37 cellular contexts compared by ENCODE assay signal in genomic region chr20:52011093-52011492, GRCh38.
"Had no signal": no experiment of that assay in that cellular context is flagged by ENCODE, and none has a peak within 500 bp of the region (broad histone marks: within the 10 kb centered on the region; RNA-seq: fewer than 3 reads in every experiment).

No MANE protein-coding gene starts in this region.

- H3K27ac Mint-ChIP-seq: activated CD4-positive, alpha-beta memory T cell treated with anti-CD3 and anti-CD28 coated beads, Interleukin-2, amount 10 ng/mL, durations not matched to agents 7 days and 5 days; activated CD4-positive, alpha-beta T cell treated with anti-CD3 and anti-CD28 coated beads for 36 hours; activated CD4-positive, alpha-beta T cell treated with anti-CD3 and anti-CD28 coated beads, Interleukin-2, amount 10 ng/mL, durations not matched to agents 7 days and 5 days; activated CD8-positive, alpha-beta T cell treated with anti-CD3 and anti-CD28 coated beads, Interleukin-2, amount 10 ng/mL, durations not matched to agents 7 days and 5 days; activated naive CD4-positive, alpha-beta T cell treated with anti-CD3 and anti-CD28 coated beads, Interleukin-2, amount 10 ng/mL, durations not matched to agents 7 days and 5 days; activated naive CD4-positive, alpha-beta T cell treated with anti-CD3 and anti-CD28 coated beads, Interleukin-2, amount 50 U/mL, for 24 hours; activated naive CD8-positive, alpha-beta T cell; activated naive CD8-positive, alpha-beta T cell treated with anti-CD3 and anti-CD28 coated beads, Interleukin-2, amount 10 ng/mL, durations not matched to agents 7 days and 5 days; activated naive CD8-positive, alpha-beta T cell treated with anti-CD3 and anti-CD28 coated beads, Interleukin-2, amount 50 U/mL, for 24 hours; activated T-cell treated with anti-CD3 and anti-CD28 coated beads, Interleukin-2, amount 50 U/mL, for 72 hours; activated T-helper 1 cell treated with anti-CD3 and anti-CD28 coated beads, Interleukin-12 subunit alpha, Interleukin-12 subunit beta, Interleukin-2, Interleukin-4 antibody, amounts not matched to agents 30 ng/mL and 10 ng/mL and 1 ng/mL, durations not matched to agents 14 hours and 24 hours and 36 hours; activated T-helper 17 cell treated with anti-CD3 and anti-CD28 coated beads, Interleukin-2, amount 50 U/mL, for 72 hours; T-helper 1 cell treated with Interleukin-12 subunit alpha and Interleukin-12 subunit beta and Interleukin-4 antibody, amounts not matched to agents 30 μg/mL and 1 μg/mL, for 36 hours; T-helper 2 cell treated with Interferon-gamma antibody and Interleukin-4, amounts not matched to agents 5 μg/mL and 100 μg/mL, for 36 hours had no signal

- H3K27me3 Mint-ChIP-seq: activated CD4-positive, alpha-beta T cell treated with anti-CD3 and anti-CD28 coated beads for 36 hours; activated naive CD8-positive, alpha-beta T cell treated with anti-CD3 and anti-CD28 coated beads, Interleukin-2, amount 10 ng/mL, durations not matched to agents 7 days and 5 days; activated naive CD8-positive, alpha-beta T cell treated with anti-CD3 and anti-CD28 coated beads, Interleukin-2, amount 50 U/mL, for 24 hours had no signal

- H3K27me3 ChIP-seq: body of pancreas, brain microvascular endothelial cell, breast epithelium had no signal

- FAIRE-seq: astrocyte, TTC549 had no signal

- DNase-seq: activated CD4-positive, alpha-beta memory T cell treated with anti-CD3 and anti-CD28 coated beads, Interleukin-2, amount 10 ng/mL, durations not matched to agents 7 days and 5 days; activated CD4-positive, alpha-beta T cell treated with anti-CD3 and anti-CD28 coated beads for 1 hour; activated CD4-positive, alpha-beta T cell treated with anti-CD3 and anti-CD28 coated beads for 36 hours; activated CD4-positive, alpha-beta T cell treated with anti-CD3 and anti-CD28 coated beads for 48 hours; activated CD4-positive, alpha-beta T cell treated with anti-CD3 and anti-CD28 coated beads, Interleukin-2, amount 10 ng/mL, durations not matched to agents 7 days and 5 days; activated CD4-positive, alpha-beta T cell treated with anti-CD3 and anti-CD28 coated beads, Interleukin-2, amount 50 U/mL, for 48 hours; activated CD4-positive, CD25-positive, alpha-beta regulatory T cell; activated CD8-positive, alpha-beta memory T cell treated with anti-CD3 and anti-CD28 coated beads, Interleukin-2, amount 50 U/mL, for 4 hours; activated CD8-positive, alpha-beta T cell treated with anti-CD3 and anti-CD28 coated beads, Interleukin-2, amount 10 ng/mL, durations not matched to agents 7 days and 5 days; activated effector memory CD4-positive, alpha-beta T cell treated with anti-CD3 and anti-CD28 coated beads, Interleukin-2, amount 50 U/mL, for 16 hours; activated naive CD4-positive, alpha-beta T cell treated with anti-CD3 and anti-CD28 coated beads, Interleukin-2, amount 10 ng/mL, durations not matched to agents 7 days and 5 days; activated naive CD4-positive, alpha-beta T cell treated with Interleukin-2 at 50 U/mL for 16 hours; activated naive CD8-positive, alpha-beta T cell treated with anti-CD3 and anti-CD28 coated beads, Interleukin-2, amount 10 ng/mL, durations not matched to agents 7 days and 5 days; activated naive CD8-positive, alpha-beta T cell treated with anti-CD3 and anti-CD28 coated beads, Interleukin-2, amount 50 U/mL, for 24 hours; activated T-cell treated with anti-CD3 and anti-CD28 coated beads for 4 hours; activated T-cell treated with anti-CD3 and anti-CD28 coated beads, Interleukin-2, amount 50 U/mL, for 1 hour; activated T-cell treated with anti-CD3 and anti-CD28 coated beads, Interleukin-2, amount 50 U/mL, for 4 hours; activated T-cell treated with anti-CD3 and anti-CD28 coated beads, Interleukin-2, amount 50 U/mL, for 72 hours; aorta; body of pancreas; brain microvascular endothelial cell; central memory CD4-positive, alpha-beta T cell; T-helper 1 cell; T-helper 2 cell; T-helper 9 cell had no signal

- ATAC-seq: activated CD4-positive, alpha-beta T cell treated with anti-CD3 and anti-CD28 coated beads for 36 hours; activated CD4-positive, CD25-positive, alpha-beta regulatory T cell treated with anti-CD3 and anti-CD28 coated beads, Interleukin-2, amount 50 U/mL, for 24 hours; activated CD8-positive, alpha-beta T cell treated with anti-CD3 and anti-CD28 coated beads, Interleukin-2, amount 10 ng/mL, durations not matched to agents 7 days and 5 days; activated naive CD8-positive, alpha-beta T cell treated with anti-CD3 and anti-CD28 coated beads, Interleukin-2, amount 50 U/mL, for 24 hours; activated T-cell treated with anti-CD3 and anti-CD28 coated beads, Interleukin-2, amount 50 U/mL, for 4 hours; activated T-cell treated with anti-CD3 and anti-CD28 coated beads, Interleukin-2, amount 50 U/mL, for 72 hours; activated T-helper 17 cell treated with anti-CD3 and anti-CD28 coated beads, Interleukin-2, amount 50 U/mL, for 72 hours; body of pancreas had no signal

- H3K36me3 Mint-ChIP-seq: activated naive CD4-positive, alpha-beta T cell treated with anti-CD3 and anti-CD28 coated beads, Interleukin-2, amount 10 ng/mL, durations not matched to agents 7 days and 5 days; activated naive CD8-positive, alpha-beta T cell treated with anti-CD3 and anti-CD28 coated beads, Interleukin-2, amount 10 ng/mL, durations not matched to agents 7 days and 5 days; WTC11 had no signal

- H3K4me3 Mint-ChIP-seq: activated CD4-positive, alpha-beta memory T cell treated with anti-CD3 and anti-CD28 coated beads, Interleukin-2, amount 10 ng/mL, durations not matched to agents 7 days and 5 days; activated CD4-positive, alpha-beta T cell treated with anti-CD3 and anti-CD28 coated beads for 36 hours; activated CD4-positive, alpha-beta T cell treated with anti-CD3 and anti-CD28 coated beads, Interleukin-2, amount 10 ng/mL, durations not matched to agents 7 days and 5 days; activated CD8-positive, alpha-beta T cell treated with anti-CD3 and anti-CD28 coated beads, Interleukin-2, amount 10 ng/mL, durations not matched to agents 7 days and 5 days; activated naive CD4-positive, alpha-beta T cell treated with anti-CD3 and anti-CD28 coated beads, Interleukin-2, amount 10 ng/mL, durations not matched to agents 7 days and 5 days; activated naive CD4-positive, alpha-beta T cell treated with anti-CD3 and anti-CD28 coated beads, Interleukin-2, amount 50 U/mL, for 24 hours; activated naive CD8-positive, alpha-beta T cell; activated naive CD8-positive, alpha-beta T cell treated with anti-CD3 and anti-CD28 coated beads, Interleukin-2, amount 10 ng/mL, durations not matched to agents 7 days and 5 days; activated naive CD8-positive, alpha-beta T cell treated with anti-CD3 and anti-CD28 coated beads, Interleukin-2, amount 50 U/mL, for 24 hours; activated T-cell treated with anti-CD3 and anti-CD28 coated beads, Interleukin-2, amount 50 U/mL, for 4 hours; activated T-cell treated with anti-CD3 and anti-CD28 coated beads, Interleukin-2, amount 50 U/mL, for 72 hours; activated T-helper 1 cell treated with anti-CD3 and anti-CD28 coated beads, Interleukin-12 subunit alpha, Interleukin-12 subunit beta, Interleukin-2, Interleukin-4 antibody, amounts not matched to agents 30 ng/mL and 10 ng/mL and 1 ng/mL, durations not matched to agents 14 hours and 24 hours and 36 hours; activated T-helper 17 cell treated with anti-CD3 and anti-CD28 coated beads, Interleukin-2, amount 50 U/mL, for 72 hours; T-helper 1 cell treated with Interleukin-12 subunit alpha and Interleukin-12 subunit beta and Interleukin-4 antibody, amounts not matched to agents 30 μg/mL and 1 μg/mL, for 36 hours; T-helper 2 cell treated with Interferon-gamma antibody and Interleukin-4, amounts not matched to agents 5 μg/mL and 100 μg/mL, for 36 hours; WTC11 had no signal

- H3K9me3 ChIP-seq: body of pancreas had no signal

- H3K36me3 ChIP-seq: brain microvascular endothelial cell, breast epithelium had no signal

- H3K4me1 Mint-ChIP-seq: activated CD4-positive, alpha-beta memory T cell treated with anti-CD3 and anti-CD28 coated beads, Interleukin-2, amount 10 ng/mL, durations not matched to agents 7 days and 5 days; activated CD4-positive, alpha-beta T cell treated with anti-CD3 and anti-CD28 coated beads for 36 hours; activated CD4-positive, alpha-beta T cell treated with anti-CD3 and anti-CD28 coated beads, Interleukin-2, amount 10 ng/mL, durations not matched to agents 7 days and 5 days; activated naive CD4-positive, alpha-beta T cell treated with anti-CD3 and anti-CD28 coated beads, Interleukin-2, amount 10 ng/mL, durations not matched to agents 7 days and 5 days; activated naive CD4-positive, alpha-beta T cell treated with anti-CD3 and anti-CD28 coated beads, Interleukin-2, amount 50 U/mL, for 24 hours; activated naive CD8-positive, alpha-beta T cell treated with anti-CD3 and anti-CD28 coated beads, Interleukin-2, amount 10 ng/mL, durations not matched to agents 7 days and 5 days; activated naive CD8-positive, alpha-beta T cell treated with anti-CD3 and anti-CD28 coated beads, Interleukin-2, amount 50 U/mL, for 24 hours; activated T-helper 17 cell treated with anti-CD3 and anti-CD28 coated beads, Interleukin-2, amount 50 U/mL, for 72 hours had no signal

- H3K4me1 ChIP-seq: body of pancreas, breast epithelium had no signal

- H3K4me3 ChIP-seq: body of pancreas, breast epithelium had no signal

- H3K27ac ChIP-seq: body of pancreas, brain microvascular endothelial cell, breast epithelium, VCaP had no signal
